7 cellular contexts compared by ENCODE assay signal in the genomic region with DNA sequence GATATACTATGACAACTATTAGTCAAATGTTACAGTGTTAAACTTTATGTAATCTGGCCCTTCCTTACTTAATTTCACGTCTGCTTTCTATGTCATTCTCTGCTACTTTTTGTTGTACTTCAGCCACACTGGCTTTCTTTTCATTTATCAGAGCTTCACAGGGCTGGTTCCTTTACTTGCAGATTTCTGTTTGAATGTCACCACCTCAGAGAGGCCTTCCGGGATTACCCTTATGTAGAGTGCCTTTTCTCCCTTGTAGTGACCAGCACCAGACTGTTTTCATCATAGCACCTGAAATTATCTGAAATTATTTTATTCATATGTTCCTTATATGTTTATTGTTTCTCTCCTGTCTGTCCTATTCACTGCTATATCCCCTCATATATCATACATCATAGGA.
"Had no signal": no experiment of that assay in that cellular context is flagged by ENCODE, and none has a peak within 500 bp of the region (broad histone marks: within the 10 kb centered on the region; RNA-seq: fewer than 3 reads in every experiment).

No MANE protein-coding gene starts in this region.

- H2AFZ ChIP-seq: GM23338 had no signal

- ATAC-seq: GM23338 had no signal

- H3K27me3 Mint-ChIP-seq: IgD-negative memory B cell had no signal

- H3K27ac Mint-ChIP-seq: GM23338, IgD-negative memory B cell had no signal

- DNase-seq: H9, HCEC 1CT had no signal

- H3K4me2 ChIP-seq: GM23338 had no signal

- H3K4me3 ChIP-seq: GM23338 had no signal

- H3K9me3 Mint-ChIP-seq: GM23338, H9, IgD-negative memory B cell had no signal

- H3K4me3 Mint-ChIP-seq: GM23338, H9, IgD-negative memory B cell had no signal

- FAIRE-seq: H1, H54, HTR-8/SVneo had no signal
